ENCODE assay signal across 8 cellular contexts in genomic region chr17:3965123-3965800, GRCh38. TPM values are rescaled to one million over a fixed set of nuclear protein-coding genes. Genes with fewer than 3 reads are reported as not detected.
A peak's percentile ranks its signal among the peaks of the same experiment; 100 is the strongest.
DNase-seq lines count a peak whose midpoint lies in the region; ATAC-seq, FAIRE-seq and TF ChIP-seq lines count a peak whose summit lies in the region.

No MANE protein-coding gene starts in this region.

- peak overlapping the region; percentile 73 for H3K4me3 ChIP-seq in GM06990 (replicated peaks; ENCODE audit: low read depth, low read length)
- peak overlapping the region; percentile 59 to 72 for H3K4me3 ChIP-seq in Panc1 (ENCODE audit: low read depth in 2 of 2, low read length in 2 of 2)
- H3K4me3 ChIP-seq in trophoblast cell (ENCODE audit: low read depth, low read length): no peak overlapping the region
- peak overlapping the region; percentile 62 for H3K4me3 ChIP-seq in urinary bladder (ENCODE audit: low read depth, low read length)

- no peak overlapping the region for H4K12ac ChIP-seq in trophoblast cell (ENCODE audit: low read depth, low read length)

- FAIRE-seq in HTR-8/SVneo (lab: Jason Lieb, UNC): peak; percentile 75

- peak overlapping the region; percentile 61 for H3K27ac ChIP-seq in Panc1 (ENCODE audit: low read length)
- no peak overlapping the region for H3K27ac ChIP-seq in trophoblast cell (ENCODE audit: low read depth, low read length)
- no peak overlapping the region for H3K27ac ChIP-seq in urinary bladder (ENCODE audit: low read depth)

- H3K9me3 ChIP-seq in Panc1 (ENCODE audit: control insufficient read depth, insufficient read depth, low read depth, low read length) (no peaks in the 10 kb centered on the region), trophoblast cell (ENCODE audit: insufficient read depth, low read depth, low read length) (peaks cover 5% of the 10 kb centered on the region)

- no peak overlapping the region for H2BK12ac ChIP-seq in trophoblast cell (ENCODE audit: low read length)

- peak overlapping the region; percentile 33 for H4K8ac ChIP-seq in trophoblast cell (ENCODE audit: low read depth, low read length)

- H3K9me3 Mint-ChIP-seq in activated T-cell treated with anti-CD3 and anti-CD28 coated beads, Interleukin-2, amount 50 U/mL, for 72 hours: no peaks in the 10 kb centered on the region

- no peaks in the 10 kb centered on the region for H3K79me1 ChIP-seq in trophoblast cell (ENCODE audit: low read length)

- H2BK5ac ChIP-seq in trophoblast cell (ENCODE audit: low read depth, low read length, poor library complexity): no peak overlapping the region

- intact Hi-C loops in Panc1 (cut with micrococcal nuclease; ENCODE audit: unreplicated experiment): no loop called here

- peak overlapping the region; percentile 58 for H3K18ac ChIP-seq in trophoblast cell (ENCODE audit: low read length)

- H3K4me3 Mint-ChIP-seq in activated T-cell treated with anti-CD3 and anti-CD28 coated beads, Interleukin-2, amount 50 U/mL, for 72 hours: peak overlapping the region; percentile 86 to 88

- TF ChIP-seq CTCF in GM06990 (IDR thresholded peaks at IDR 0.05; ENCODE audit: insufficient read depth, low read length, poor library complexity, severe bottlenecking): peak; percentile 22
- no peak for TF ChIP-seq CTCF in Panc1 (IDR thresholded peaks at IDR 0.05)

- peaks cover 0 to 1% of the 10 kb centered on the region in 2 donors for H3K36me3 Mint-ChIP-seq in activated T-cell treated with anti-CD3 and anti-CD28 coated beads, Interleukin-2, amount 50 U/mL, for 72 hours (ENCODE audit: insufficient read depth in 2 of 2)

- CTCF ChIA-PET in Panc1 (lab: Charles Lee): interaction anchor here (0.6 kb wide), 1 partner anchor 34 kb away, joined by 4 read pairs; no protein-coding TSS in a partner anchor

- H2AFZ ChIP-seq in trophoblast cell (ENCODE audit: insufficient read depth, low read length, poor library complexity): peak overlapping the region; percentile 20

- BruUV-seq in Panc1 (replicated peaks; lab: Mats Ljungman, UMichigan): no TSS peak

- no peak overlapping the region for H3K23ac ChIP-seq in trophoblast cell (ENCODE audit: low read length)

- H3K4me1 Mint-ChIP-seq in activated T-cell treated with anti-CD3 and anti-CD28 coated beads, Interleukin-2, amount 50 U/mL, for 72 hours (ENCODE audit: low read depth): peaks cover 46% of the 10 kb centered on the region

- H3K14ac ChIP-seq in trophoblast cell (ENCODE audit: low read length): no peak overlapping the region

- ATAC-seq in Panc1 (peak; percentile 91), GM19452 (IDR thresholded peaks at IDR 0.05; ENCODE audit: unreplicated experiment) (no peak)
- peak; percentile 64 for ATAC-seq in activated T-cell treated with anti-CD3 and anti-CD28 coated beads, Interleukin-2, amount 50 U/mL, for 72 hours (replicated peaks in 1 of 2)

- H3K4me2 ChIP-seq in trophoblast cell (ENCODE audit: low read length): peak overlapping the region; percentile 59

- POLR2A ChIA-PET in Panc1 (lab: Charles Lee): no interaction called here

- in situ Hi-C loops in Panc1 (cut with HindIII; ENCODE audit: low pct_unique_long_range_greater_than_20kb, low sequenced_read_pairs): no loop called here

- H3K4ac ChIP-seq in trophoblast cell (ENCODE audit: low read depth, low read length): no peak overlapping the region

- no peaks in the 10 kb centered on the region for H3K27me3 Mint-ChIP-seq in activated T-cell treated with anti-CD3 and anti-CD28 coated beads, Interleukin-2, amount 50 U/mL, for 72 hours (ENCODE audit: low read depth)

- H3K9ac ChIP-seq in trophoblast cell (ENCODE audit: low read length): no peak overlapping the region

- H3K79me2 ChIP-seq in trophoblast cell (ENCODE audit: control insufficient read depth, insufficient read depth, low read length, poor library complexity): no peaks in the 10 kb centered on the region

- DNase-seq in GM06990 (ENCODE audit: extremely low read depth, insufficient read length) (peak; percentile 71), HTR-8/SVneo (ENCODE audit: insufficient read length, low spot score) (peak; percentile 76), Panc1 (ENCODE audit: low read depth, low spot score) (no peak), globus pallidus (ENCODE audit: low spot score) (peak; percentile 22), trophoblast cell (peak in 1 of 2 donors; percentile 48)
- peak; percentile 76 to 79 for DNase-seq in activated T-cell treated with anti-CD3 and anti-CD28 coated beads, Interleukin-2, amount 50 U/mL, for 72 hours

- peak overlapping the region; percentile 54 for H3K27ac Mint-ChIP-seq in activated T-cell treated with anti-CD3 and anti-CD28 coated beads, Interleukin-2, amount 50 U/mL, for 72 hours

- H4K91ac ChIP-seq in trophoblast cell (ENCODE audit: low read depth, low read length): no peak overlapping the region

- peaks cover 6% of the 10 kb centered on the region for H3K4me1 ChIP-seq in Panc1 (ENCODE audit: control insufficient read depth, insufficient read depth, low read length)
- H3K4me1 ChIP-seq in trophoblast cell (ENCODE audit: control insufficient read depth in 1 of 2, insufficient read depth in 2 of 2, low read length in 2 of 2): peaks cover 4 to 6% of the 10 kb centered on the region in 2 experiments
- H3K4me1 ChIP-seq in urinary bladder (ENCODE audit: insufficient read depth): no peaks in the 10 kb centered on the region

- no peak overlapping the region for H2AK5ac ChIP-seq in trophoblast cell (ENCODE audit: low read length)

- no CpG with 5 or more reads among the region's 17 CpGs for WGBS in trophoblast cell (ENCODE audit: extremely low coverage, insufficient coverage, insufficient read length)
- WGBS in urinary bladder: 19% methylated on average over 17 of the region's 17 CpGs

- H3K36me3 ChIP-seq in GM06990 (ENCODE audit: control insufficient read depth, insufficient read depth, low read length) (no peaks in the 10 kb centered on the region; the same call in 1 of the 2 replicates), Panc1 (ENCODE audit: control insufficient read depth, insufficient read depth, low read length) (no peaks in the 10 kb centered on the region), trophoblast cell (ENCODE audit: control insufficient read depth in 1 of 2, insufficient read depth in 2 of 2, low read length in 2 of 2) (no peaks in the 10 kb centered on the region), urinary bladder (ENCODE audit: insufficient read depth) (no peaks in the 10 kb centered on the region)

- H2BK120ac ChIP-seq in trophoblast cell (ENCODE audit: insufficient read depth, low read length, poor library complexity): no peak overlapping the region

- no peaks in the 10 kb centered on the region for H3K27me3 ChIP-seq in GM06990 (replicated peaks; ENCODE audit: control insufficient read depth, insufficient read depth, low read length)
- H3K27me3 ChIP-seq in Panc1 (ENCODE audit: control insufficient read depth, insufficient read depth, low read length): no peaks in the 10 kb centered on the region
- peaks cover 33% of the 10 kb centered on the region for H3K27me3 ChIP-seq in trophoblast cell (ENCODE audit: insufficient read depth, low read length)

RNA-seq across cellular contexts. Expression of gene ATP2A3, which starts 1.0 kb away (rescaled TPM):
- total RNA-seq in Panc1 (2021; ENCODE audit: unreplicated experiment) (29.7 TPM), urinary bladder (7.1 TPM)
- polyA plus RNA-seq in Panc1 (2012; ENCODE audit: insufficient read length): 35.7 TPM
- total RNA-seq in activated T-cell treated with anti-CD3 and anti-CD28 coated beads, Interleukin-2, amount 50 U/mL, for 72 hours: 100 to 1,000 TPM; 108 to 109 TPM
- 4.2 and 4.5 TPM in 2 replicates for polyA plus RNA-seq in trophoblast cell (2013)
- polyA plus RNA-seq in urinary bladder: 28.1 TPM

RNA-seq across cellular contexts. Expression of gene P2RX1, which starts 49.0 kb away (rescaled TPM):
- not detected for total RNA-seq in Panc1 (2021; ENCODE audit: unreplicated experiment)
- not detected for polyA plus RNA-seq in Panc1 (2012; ENCODE audit: insufficient read length)
- 1 to 10 TPM; 1.6 to 2.3 TPM for total RNA-seq in activated T-cell treated with anti-CD3 and anti-CD28 coated beads, Interleukin-2, amount 50 U/mL, for 72 hours
- polyA plus RNA-seq in trophoblast cell (2013): not detected in 2 replicates
- total RNA-seq in urinary bladder: 19.6 TPM
- polyA plus RNA-seq in urinary bladder: 126 TPM
